8 cellular contexts compared by ENCODE assay signal in the genomic region with DNA sequence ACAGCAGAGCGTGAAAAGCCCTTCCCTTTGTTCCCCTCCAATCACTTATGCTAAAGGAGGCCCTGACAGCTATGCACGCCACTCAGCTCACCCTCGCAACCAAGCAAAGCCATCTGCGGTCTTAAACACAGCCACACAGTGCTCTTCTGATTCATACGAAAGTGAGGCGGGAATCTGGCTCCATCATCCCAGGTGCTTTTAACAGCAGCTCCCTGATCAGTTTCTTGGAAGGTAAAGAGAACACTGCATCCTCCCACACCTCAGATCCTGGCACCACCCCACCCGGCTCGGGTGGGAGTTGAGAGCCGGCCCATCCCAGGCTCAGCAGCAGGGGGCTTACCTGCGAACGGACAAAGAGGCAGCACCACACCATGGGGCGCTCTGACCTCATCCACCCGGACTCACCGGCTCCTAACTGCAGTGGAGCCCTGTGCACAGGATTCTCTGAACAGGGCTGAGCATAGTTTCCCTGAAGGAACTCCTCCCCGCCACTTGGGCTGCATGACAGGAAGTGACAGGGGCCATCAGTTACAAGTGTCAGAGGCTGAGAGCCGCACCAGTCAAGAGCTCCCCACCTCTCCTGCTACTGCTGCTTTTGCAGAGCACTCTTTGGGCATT.
A peak's percentile ranks its signal among the peaks of the same experiment; 100 is the strongest.
DNase-seq lines count a peak whose midpoint lies in the region; ATAC-seq and TF ChIP-seq lines count a peak whose summit lies in the region.

No MANE protein-coding gene starts in this region.

- no peak for TF ChIP-seq EP300 in upper lobe of left lung (IDR thresholded peaks at IDR 0.05)

- H3K9me3 ChIP-seq in Peyer's patch (no peaks in the 10 kb centered on the region), upper lobe of left lung (no peaks in the 10 kb centered on the region)

- TF ChIP-seq POLR2A in Peyer's patch (IDR thresholded peaks at IDR 0.05) (no peak), upper lobe of left lung (IDR thresholded peaks at IDR 0.05) (peak in 2 of 4 donors; percentile 38 to 49)

- no peaks in the 10 kb centered on the region for H3K36me3 ChIP-seq in Peyer's patch
- H3K36me3 ChIP-seq in upper lobe of left lung: no peaks in the 10 kb centered on the region

- H3K4me3 ChIP-seq in Peyer's patch: peak overlapping the region; percentile 41 to 45 (median 44)
- peak overlapping the region; percentile 24 to 48 (median 40) for H3K4me3 ChIP-seq in upper lobe of left lung
- H3K4me3 ChIP-seq in foreskin fibroblast (ENCODE audit: low read depth in 1 of 2, low read length in 2 of 2): no peak overlapping the region

- H3K27ac ChIP-seq in Peyer's patch: peak overlapping the region; percentile 55 to 84 (median 68)
- H3K27ac ChIP-seq in upper lobe of left lung: peak overlapping the region; percentile 62 to 80 (median 74)

- H3K27me3 ChIP-seq in Peyer's patch: no peaks in the 10 kb centered on the region
- no peaks in the 10 kb centered on the region for H3K27me3 ChIP-seq in upper lobe of left lung

- ATAC-seq in GM18511 (IDR thresholded peaks at IDR 0.05; ENCODE audit: unreplicated experiment) (peak; percentile 52), HG02943 (IDR thresholded peaks at IDR 0.05; ENCODE audit: low read depth, unreplicated experiment) (peak; percentile 49), upper lobe of left lung (ENCODE audit: low FRiP score in 2 of 2) (peak; percentile 70 to 77), SK-N-SH treated with all-trans-retinoic acid at 6 μM for 48 hours (no peak)

- WGBS in upper lobe of left lung, 2 donors: 19 to 32% methylated on average over 16 of the region's 16 CpGs

- no peaks in the 10 kb centered on the region for H3K36me3 Mint-ChIP-seq in nephron (ENCODE audit: low read depth)

- no peak for TF ChIP-seq CTCF in Peyer's patch (IDR thresholded peaks at IDR 0.05)
- no peak for TF ChIP-seq CTCF in nephron (IDR thresholded peaks at IDR 0.05; ENCODE audit: unreplicated experiment in 3 of 3)
- peak in 2 of 6 experiments; percentile 15 to 20 for TF ChIP-seq CTCF in upper lobe of left lung (IDR thresholded peaks at IDR 0.05)
- TF ChIP-seq CTCF in foreskin fibroblast (IDR thresholded peaks at IDR 0.05; ENCODE audit: low read depth, low read length): no peak

- H3K4me1 ChIP-seq in Peyer's patch (peaks cover 0 to 20% (median 1%) of the 10 kb centered on the region in 4 donors), upper lobe of left lung (peaks cover 15 to 37% (median 24%) of the 10 kb centered on the region in 4 donors)

- peaks cover 2% of the 10 kb centered on the region for H3K9me3 Mint-ChIP-seq in nephron

- peaks cover 9% of the 10 kb centered on the region for H3K27me3 Mint-ChIP-seq in nephron (ENCODE audit: low read depth)

- peak overlapping the region in 2 of 3 experiments; percentile 3 to 45 for H3K27ac Mint-ChIP-seq in nephron

- H3K4me3 Mint-ChIP-seq in nephron: peak overlapping the region; percentile 19 to 52 (median 42)

- peak in 2 of 3 donors; percentile 79 to 82 for DNase-seq in Peyer's patch
- DNase-seq in activated naive CD4-positive, alpha-beta T cell (lab: John Stamatoyannopoulos, UW): peak; percentile 15 to 62 (median 34)
- DNase-seq in upper lobe of left lung: peak; percentile 36 to 59
- DNase-seq in foreskin fibroblast: no peak

- peaks cover 33% of the 10 kb centered on the region for H3K4me1 Mint-ChIP-seq in nephron

TF ChIP-seq in SK-N-SH treated with all-trans-retinoic acid at 6 μM for 48 hours, 23 proteins besides CTCF, POLR2A, EP300 and RAD21 (continues in another document):
- TF ChIP-seq ZNF70 (CRISPR knock-in tag; IDR thresholded peaks at IDR 0.05) (no peak), ZNF565 (CRISPR knock-in tag; conservative IDR thresholded peaks at IDR 0.05; ENCODE audit: low read depth) (no peak), TOX (CRISPR knock-in tag; IDR thresholded peaks at IDR 0.05; ENCODE audit: borderline replicate concordance) (no peak), RARB (CRISPR knock-in tag; IDR thresholded peaks at IDR 0.05) (no peak), GLIS3 (CRISPR knock-in tag; IDR thresholded peaks at IDR 0.05) (no peak), ISL1 (CRISPR knock-in tag; IDR thresholded peaks at IDR 0.05) (no peak), CSDC2 (CRISPR knock-in tag; IDR thresholded peaks at IDR 0.05) (no peak), ESRRG (CRISPR knock-in tag; IDR thresholded peaks at IDR 0.05) (no peak), SNAI2 (CRISPR knock-in tag; IDR thresholded peaks at IDR 0.05) (no peak)
- TF ChIP-seq, protein P1, sequence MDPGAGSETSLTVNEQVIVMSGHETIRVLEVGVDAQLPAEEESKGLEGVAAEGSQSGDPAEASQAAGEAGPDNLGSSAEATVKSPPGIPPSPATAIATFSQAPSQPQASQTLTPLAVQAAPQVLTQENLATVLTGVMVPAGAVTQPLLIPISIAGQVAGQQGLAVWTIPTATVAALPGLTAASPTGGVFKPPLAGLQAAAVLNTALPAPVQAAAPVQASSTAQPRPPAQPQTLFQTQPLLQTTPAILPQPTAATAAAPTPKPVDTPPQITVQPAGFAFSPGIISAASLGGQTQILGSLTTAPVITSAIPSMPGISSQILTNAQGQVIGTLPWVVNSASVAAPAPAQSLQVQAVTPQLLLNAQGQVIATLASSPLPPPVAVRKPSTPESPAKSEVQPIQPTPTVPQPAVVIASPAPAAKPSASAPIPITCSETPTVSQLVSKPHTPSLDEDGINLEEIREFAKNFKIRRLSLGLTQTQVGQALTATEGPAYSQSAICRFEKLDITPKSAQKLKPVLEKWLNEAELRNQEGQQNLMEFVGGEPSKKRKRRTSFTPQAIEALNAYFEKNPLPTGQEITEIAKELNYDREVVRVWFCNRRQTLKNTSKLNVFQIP (CRISPR knock-in tag; IDR thresholded peaks at IDR 0.05; ENCODE audit: borderline replicate concordance, low read depth): no peak
- TF ChIP-seq, protein P2, sequence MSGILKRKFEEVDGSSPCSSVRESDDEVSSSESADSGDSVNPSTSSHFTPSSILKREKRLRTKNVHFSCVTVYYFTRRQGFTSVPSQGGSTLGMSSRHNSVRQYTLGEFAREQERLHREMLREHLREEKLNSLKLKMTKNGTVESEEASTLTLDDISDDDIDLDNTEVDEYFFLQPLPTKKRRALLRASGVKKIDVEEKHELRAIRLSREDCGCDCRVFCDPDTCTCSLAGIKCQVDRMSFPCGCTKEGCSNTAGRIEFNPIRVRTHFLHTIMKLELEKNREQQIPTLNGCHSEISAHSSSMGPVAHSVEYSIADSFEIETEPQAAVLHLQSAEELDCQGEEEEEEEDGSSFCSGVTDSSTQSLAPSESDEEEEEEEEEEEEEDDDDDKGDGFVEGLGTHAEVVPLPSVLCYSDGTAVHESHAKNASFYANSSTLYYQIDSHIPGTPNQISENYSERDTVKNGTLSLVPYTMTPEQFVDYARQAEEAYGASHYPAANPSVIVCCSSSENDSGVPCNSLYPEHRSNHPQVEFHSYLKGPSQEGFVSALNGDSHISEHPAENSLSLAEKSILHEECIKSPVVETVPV (CRISPR knock-in tag; IDR thresholded peaks at IDR 0.05): no peak
- TF ChIP-seq, protein P3, sequence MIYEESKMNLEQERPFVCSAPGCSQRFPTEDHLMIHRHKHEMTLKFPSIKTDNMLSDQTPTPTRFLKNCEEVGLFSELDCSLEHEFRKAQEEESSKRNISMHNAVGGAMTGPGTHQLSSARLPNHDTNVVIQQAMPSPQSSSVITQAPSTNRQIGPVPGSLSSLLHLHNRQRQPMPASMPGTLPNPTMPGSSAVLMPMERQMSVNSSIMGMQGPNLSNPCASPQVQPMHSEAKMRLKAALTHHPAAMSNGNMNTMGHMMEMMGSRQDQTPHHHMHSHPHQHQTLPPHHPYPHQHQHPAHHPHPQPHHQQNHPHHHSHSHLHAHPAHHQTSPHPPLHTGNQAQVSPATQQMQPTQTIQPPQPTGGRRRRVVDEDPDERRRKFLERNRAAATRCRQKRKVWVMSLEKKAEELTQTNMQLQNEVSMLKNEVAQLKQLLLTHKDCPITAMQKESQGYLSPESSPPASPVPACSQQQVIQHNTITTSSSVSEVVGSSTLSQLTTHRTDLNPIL (CRISPR knock-in tag; IDR thresholded peaks at IDR 0.05; ENCODE audit: low read depth): no peak
- TF ChIP-seq, protein P4, sequence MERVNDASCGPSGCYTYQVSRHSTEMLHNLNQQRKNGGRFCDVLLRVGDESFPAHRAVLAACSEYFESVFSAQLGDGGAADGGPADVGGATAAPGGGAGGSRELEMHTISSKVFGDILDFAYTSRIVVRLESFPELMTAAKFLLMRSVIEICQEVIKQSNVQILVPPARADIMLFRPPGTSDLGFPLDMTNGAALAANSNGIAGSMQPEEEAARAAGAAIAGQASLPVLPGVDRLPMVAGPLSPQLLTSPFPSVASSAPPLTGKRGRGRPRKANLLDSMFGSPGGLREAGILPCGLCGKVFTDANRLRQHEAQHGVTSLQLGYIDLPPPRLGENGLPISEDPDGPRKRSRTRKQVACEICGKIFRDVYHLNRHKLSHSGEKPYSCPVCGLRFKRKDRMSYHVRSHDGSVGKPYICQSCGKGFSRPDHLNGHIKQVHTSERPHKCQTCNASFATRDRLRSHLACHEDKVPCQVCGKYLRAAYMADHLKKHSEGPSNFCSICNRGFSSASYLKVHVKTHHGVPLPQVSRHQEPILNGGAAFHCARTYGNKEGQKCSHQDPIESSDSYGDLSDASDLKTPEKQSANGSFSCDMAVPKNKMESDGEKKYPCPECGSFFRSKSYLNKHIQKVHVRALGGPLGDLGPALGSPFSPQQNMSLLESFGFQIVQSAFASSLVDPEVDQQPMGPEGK (CRISPR knock-in tag; IDR thresholded peaks at IDR 0.05; ENCODE audit: borderline replicate concordance): no peak
- TF ChIP-seq, protein P5, sequence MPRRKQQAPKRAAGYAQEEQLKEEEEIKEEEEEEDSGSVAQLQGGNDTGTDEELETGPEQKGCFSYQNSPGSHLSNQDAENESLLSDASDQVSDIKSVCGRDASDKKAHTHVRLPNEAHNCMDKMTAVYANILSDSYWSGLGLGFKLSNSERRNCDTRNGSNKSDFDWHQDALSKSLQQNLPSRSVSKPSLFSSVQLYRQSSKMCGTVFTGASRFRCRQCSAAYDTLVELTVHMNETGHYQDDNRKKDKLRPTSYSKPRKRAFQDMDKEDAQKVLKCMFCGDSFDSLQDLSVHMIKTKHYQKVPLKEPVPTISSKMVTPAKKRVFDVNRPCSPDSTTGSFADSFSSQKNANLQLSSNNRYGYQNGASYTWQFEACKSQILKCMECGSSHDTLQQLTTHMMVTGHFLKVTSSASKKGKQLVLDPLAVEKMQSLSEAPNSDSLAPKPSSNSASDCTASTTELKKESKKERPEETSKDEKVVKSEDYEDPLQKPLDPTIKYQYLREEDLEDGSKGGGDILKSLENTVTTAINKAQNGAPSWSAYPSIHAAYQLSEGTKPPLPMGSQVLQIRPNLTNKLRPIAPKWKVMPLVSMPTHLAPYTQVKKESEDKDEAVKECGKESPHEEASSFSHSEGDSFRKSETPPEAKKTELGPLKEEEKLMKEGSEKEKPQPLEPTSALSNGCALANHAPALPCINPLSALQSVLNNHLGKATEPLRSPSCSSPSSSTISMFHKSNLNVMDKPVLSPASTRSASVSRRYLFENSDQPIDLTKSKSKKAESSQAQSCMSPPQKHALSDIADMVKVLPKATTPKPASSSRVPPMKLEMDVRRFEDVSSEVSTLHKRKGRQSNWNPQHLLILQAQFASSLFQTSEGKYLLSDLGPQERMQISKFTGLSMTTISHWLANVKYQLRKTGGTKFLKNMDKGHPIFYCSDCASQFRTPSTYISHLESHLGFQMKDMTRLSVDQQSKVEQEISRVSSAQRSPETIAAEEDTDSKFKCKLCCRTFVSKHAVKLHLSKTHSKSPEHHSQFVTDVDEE (CRISPR knock-in tag; IDR thresholded peaks at IDR 0.05): no peak

Comparison
In these comparisons a context has a peak if more than half of its experiments do, and no peak if none do; other contexts are left out.
1. DNase-seq: peak in Peyer's patch (2 of 3), activated naive CD4-positive, alpha-beta T cell (4 of 4) and upper lobe of left lung (2 of 2); none in foreskin fibroblast (0 of 2).
2. H3K4me3 ChIP-seq: peak in Peyer's patch (4 of 4) and upper lobe of left lung (4 of 4); none in foreskin fibroblast (0 of 2).